ENCODE assay signal across 9 cellular contexts in the genomic region with DNA sequence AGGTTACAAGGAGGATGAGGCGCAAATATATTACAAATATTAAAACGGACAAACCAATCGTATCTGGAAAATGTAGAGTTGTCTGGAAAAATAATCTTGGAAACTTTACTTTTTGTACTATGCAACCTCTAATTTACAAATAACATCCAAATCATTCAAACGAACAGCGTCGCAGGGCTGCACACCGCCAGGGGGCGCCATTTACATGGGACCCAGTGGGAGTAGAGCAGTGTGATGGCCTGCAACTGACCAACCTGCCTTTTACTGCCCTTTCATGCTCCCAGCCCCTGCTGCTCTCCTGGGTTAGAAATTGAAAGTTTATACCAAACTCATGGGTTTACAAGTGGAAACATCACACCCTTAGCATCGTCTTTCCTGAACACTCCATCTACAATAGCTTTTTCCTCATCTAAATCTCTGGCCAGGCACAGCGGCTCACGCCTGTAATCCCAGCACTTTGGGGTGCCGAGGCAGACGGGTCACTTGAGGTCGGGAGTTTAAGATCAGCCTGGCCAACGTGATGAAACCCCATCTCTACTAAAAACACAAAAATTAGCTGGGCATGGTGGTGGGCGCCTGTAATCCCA. TPM values are rescaled to one million over a fixed set of nuclear protein-coding genes. Genes with fewer than 3 reads are reported as not detected.
DNase-seq lines count a peak whose midpoint lies in the region; ATAC-seq, FAIRE-seq and TF ChIP-seq lines count a peak whose summit lies in the region.
"Had no signal": no experiment of that assay in that cellular context is flagged by ENCODE, and none has a peak within 500 bp of the region (broad histone marks: within the 10 kb centered on the region; RNA-seq: fewer than 3 reads in every experiment).

No MANE protein-coding gene starts in this region.

- H3K27me3 ChIP-seq in KMS-11 (ENCODE audit: insufficient read depth, low read depth), result no peaks in the 10 kb centered on the region
- H3K27me3 ChIP-seq in SU-DHL-6 (ENCODE audit: low read length), result no peaks in the 10 kb centered on the region

- H3K36me3 ChIP-seq in KMS-11 (ENCODE audit: insufficient read depth) (no peaks in the 10 kb centered on the region), SU-DHL-6 (ENCODE audit: low read length) (no peaks in the 10 kb centered on the region), kidney (ENCODE audit: control insufficient read depth in 1 of 2, insufficient read depth in 2 of 2, low read length in 2 of 2) (no peaks in the 10 kb centered on the region)

- H3K27me3 Mint-ChIP-seq in activated naive CD8-positive, alpha-beta T cell treated with anti-CD3 and anti-CD28 coated beads, Interleukin-2, amount 50 U/mL, for 24 hours, result no peaks in the 10 kb centered on the region

- FAIRE-seq in D721Med (lab: Jason Lieb, UNC) (no peak), kidney (lab: Jason Lieb, UNC) (no peak)
- FAIRE-seq: TTC549 had no signal

- no peaks in the 10 kb centered on the region for H3K9me2 ChIP-seq in SU-DHL-6 (replicated peaks; ENCODE audit: insufficient read depth, low read length)

- peaks cover 14% of the 10 kb centered on the region for H3K36me3 Mint-ChIP-seq in activated naive CD8-positive, alpha-beta T cell treated with anti-CD3 and anti-CD28 coated beads, Interleukin-2, amount 50 U/mL, for 24 hours (ENCODE audit: low read depth)

- H3K9me3 Mint-ChIP-seq in activated naive CD8-positive, alpha-beta T cell treated with anti-CD3 and anti-CD28 coated beads, Interleukin-2, amount 50 U/mL, for 24 hours, result no peaks in the 10 kb centered on the region

- ATAC-seq in activated naive CD8-positive, alpha-beta T cell treated with anti-CD3 and anti-CD28 coated beads, Interleukin-2, amount 50 U/mL, for 24 hours, result no peak
- no peak for ATAC-seq in GM19324 (IDR thresholded peaks at IDR 0.05; ENCODE audit: low FRiP score, unreplicated experiment)

- no peak overlapping the region for H3K27ac ChIP-seq in KMS-11
- H3K27ac ChIP-seq in SU-DHL-6 (ENCODE audit: low read depth, low read length), result no peak overlapping the region
- H3K27ac ChIP-seq in kidney (ENCODE audit: low read depth in 2 of 2, low read length in 2 of 2), result no peak overlapping the region

- H3K9me3 ChIP-seq in SU-DHL-6 (ENCODE audit: insufficient read depth, low read length) (no peaks in the 10 kb centered on the region), kidney (ENCODE audit: control insufficient read depth in 1 of 2, low read length in 2 of 2) (no peaks in the 10 kb centered on the region)

- H2AFZ ChIP-seq in KMS-11 (ENCODE audit: low read depth) (no peak overlapping the region), SU-DHL-6 (ENCODE audit: low read depth, low read length, severe bottlenecking) (no peak overlapping the region)

- H3K4me2 ChIP-seq in KMS-11, result no peak overlapping the region
- no peak overlapping the region for H3K4me2 ChIP-seq in SU-DHL-6 (ENCODE audit: low read depth, low read length, poor library complexity, severe bottlenecking)

- no peaks in the 10 kb centered on the region for H3F3A ChIP-seq in SU-DHL-6 (ENCODE audit: insufficient read depth)

- peaks cover 71% of the 10 kb centered on the region for H3K4me1 Mint-ChIP-seq in activated naive CD8-positive, alpha-beta T cell treated with anti-CD3 and anti-CD28 coated beads, Interleukin-2, amount 50 U/mL, for 24 hours

- H3K4me1 ChIP-seq in KMS-11 (ENCODE audit: low read depth, poor library complexity, severe bottlenecking), result peaks cover 30% of the 10 kb centered on the region
- H3K4me1 ChIP-seq in kidney (ENCODE audit: control insufficient read depth in 1 of 2, insufficient read depth in 1 of 2, low read depth in 1 of 2, low read length in 2 of 2), result peaks cover 6 to 17% of the 10 kb centered on the region in 2 donors

- H3K79me2 ChIP-seq in KMS-11 (ENCODE audit: insufficient read depth, low read depth), result peaks cover 90% of the 10 kb centered on the region
- no peaks in the 10 kb centered on the region for H3K79me2 ChIP-seq in SU-DHL-6 (ENCODE audit: insufficient read depth, low read length)

- peak; percentile 96 for TF ChIP-seq CTCF in D721Med (IDR thresholded peaks at IDR 0.05; ENCODE audit: insufficient read depth, missing control alignments)
- TF ChIP-seq CTCF in KMS-11 (conservative IDR thresholded peaks at IDR 0.05; ENCODE audit: low read depth, low read length), result peak; percentile 78
- peak; percentile 67 for TF ChIP-seq CTCF in SU-DHL-6 (IDR thresholded peaks at IDR 0.05; ENCODE audit: insufficient read depth, low read length, poor library complexity, severe bottlenecking)
- peak; percentile 58 for TF ChIP-seq CTCF in kidney (IDR thresholded peaks at IDR 0.05; ENCODE audit: borderline replicate concordance, extremely low read depth, insufficient read depth)

- no peak overlapping the region for H3K4me3 Mint-ChIP-seq in activated naive CD8-positive, alpha-beta T cell treated with anti-CD3 and anti-CD28 coated beads, Interleukin-2, amount 50 U/mL, for 24 hours

- no peak overlapping the region for H3K9ac ChIP-seq in KMS-11
- H3K9ac ChIP-seq in SU-DHL-6 (ENCODE audit: low read length), result no peak overlapping the region
- peak overlapping the region in 1 of 2 donors; percentile 35 for H3K9ac ChIP-seq in kidney (ENCODE audit: low read length in 2 of 2)

- intact Hi-C loops in kidney (cut with DNase I), result no loop called here

- H3K27ac Mint-ChIP-seq in activated naive CD8-positive, alpha-beta T cell treated with anti-CD3 and anti-CD28 coated beads, Interleukin-2, amount 50 U/mL, for 24 hours, result peak overlapping the region; percentile 75

- H4K20me1 ChIP-seq in KMS-11 (ENCODE audit: insufficient read depth) (peaks cover 6% of the 10 kb centered on the region; the same call in 1 of the 2 replicates), SU-DHL-6 (ENCODE audit: low read depth, low read length) (0 out of 2 replicates have a peak, but pooled peaks cover 3% of the 10 kb centered on the region)

- DNase-seq in D721Med (ENCODE audit: insufficient read length, low spot score), result no peak
- DNase-seq in activated naive CD8-positive, alpha-beta T cell treated with anti-CD3 and anti-CD28 coated beads, Interleukin-2, amount 50 U/mL, for 24 hours, result peak; percentile 85
- DNase-seq in kidney, result no peak
- peak; percentile 49 to 72 (median 69) for DNase-seq in stimulated activated CD4-positive, alpha-beta T cell treated with anti-CD3 and anti-CD28 coated beads, TNF-alpha, amount 100 ng/mL, for 48 hours (ENCODE audit: low read depth in 3 of 3)
- DNase-seq in DMS153 (lab: John Stamatoyannopoulos, UW), result no peak

- H3K4me3 ChIP-seq in KMS-11 (IDR thresholded peaks at IDR 0.05; ENCODE audit: insufficient read depth, low read depth, low read length) (no peak overlapping the region), SU-DHL-6 (ENCODE audit: insufficient read depth, low read length, poor library complexity, severe bottlenecking) (no peak overlapping the region), kidney (ENCODE audit: low read length in 2 of 2) (no peak overlapping the region)

RNA-seq across cellular contexts. Expression of a gene that starts 10.0 kb away (rescaled TPM):
- 41.3 TPM for total RNA-seq in kidney
- 14.2 TPM for polyA plus RNA-seq in kidney (ENCODE audit: insufficient read depth, low read depth, low replicate concordance)

RNA-seq across cellular contexts. Expression of a gene that starts 20.7 kb away (rescaled TPM):
- 46.0 TPM for total RNA-seq in kidney
- polyA plus RNA-seq in kidney (ENCODE audit: insufficient read depth, low read depth, low replicate concordance), result 26.0 TPM

Comparison
In these comparisons a context has a peak if more than half of its experiments do, and no peak if none do; other contexts are left out.
1. DNase-seq: peak in activated naive CD8-positive, alpha-beta T cell treated with anti-CD3 and anti-CD28 coated beads, Interleukin-2, amount 50 U/mL, for 24 hours (single experiment) and stimulated activated CD4-positive, alpha-beta T cell treated with anti-CD3 and anti-CD28 coated beads, TNF-alpha, amount 100 ng/mL, for 48 hours (3 of 3); none in D721Med (single experiment), kidney (single experiment) and DMS153 (single experiment).
2. Peak in every context shown above with its lines, with median percentiles within 50 percentile points of each other: CTCF ChIP-seq.